In genomic region chr7:47049234-47049774, GRCh38 we compare ENCODE assay signal across 16 cellular contexts.
DNase-seq lines count a peak whose midpoint lies in the region; ATAC-seq and TF ChIP-seq lines count a peak whose summit lies in the region.
"Had no signal": no experiment of that assay in that cellular context is flagged by ENCODE, and none has a peak within 500 bp of the region (broad histone marks: within the 10 kb centered on the region; RNA-seq: fewer than 3 reads in every experiment).

No MANE protein-coding gene starts in this region.

- no peaks in the 10 kb centered on the region for H3K36me3 ChIP-seq in thyroid gland
- no peaks in the 10 kb centered on the region for H3K36me3 ChIP-seq in spleen

- TF ChIP-seq CTCF in neural crest cell (conservative IDR thresholded peaks at IDR 0.05) (no peak), thyroid gland (IDR thresholded peaks at IDR 0.05) (no peak), spleen (IDR thresholded peaks at IDR 0.05 in 8 of 11, conservative IDR thresholded peaks at IDR 0.05 in 3 of 11) (no peak)

- intact Hi-C loops in thyroid gland (cut with DNase I), result no loop called here
- intact Hi-C loops in spleen (cut with DNase I; ENCODE audit: low total_unique reads), result no loop called here

- TF ChIP-seq EP300 in Ishikawa (IDR thresholded peaks at IDR 0.05; ENCODE audit: borderline replicate concordance), result peak; percentile 49; the same call in 1 of the 2 replicates

- peaks cover 42 to 43% of the 10 kb centered on the region in 2 donors for H3K4me1 ChIP-seq in thyroid gland
- H3K4me1 ChIP-seq in spleen, result peaks cover 0 to 13% (median 1%) of the 10 kb centered on the region in 6 donors

- TF ChIP-seq POLR2A in thyroid gland (IDR thresholded peaks at IDR 0.05), result no peak
- TF ChIP-seq POLR2A in spleen (IDR thresholded peaks at IDR 0.05), result no peak

- H3K27me3 ChIP-seq in thyroid gland, result no peaks in the 10 kb centered on the region
- H3K27me3 ChIP-seq in spleen (replicated peaks in 1 of 7), result peaks cover 0 to 18% (median 0%) of the 10 kb centered on the region in 7 donors

- H3K4me3 ChIP-seq in thyroid gland (replicated peaks in 1 of 3) (no peak overlapping the region), spleen (no peak overlapping the region)

- H3K9me3 ChIP-seq in thyroid gland (no peaks in the 10 kb centered on the region), spleen (peaks cover 0 to 13% (median 0%) of the 10 kb centered on the region in 8 donors)

- peaks cover 6% of the 10 kb centered on the region for H3K9me3 Mint-ChIP-seq in neural crest cell
- H3K9me3 Mint-ChIP-seq: CD8-positive, alpha-beta T cell had no signal

- no peak overlapping the region for H3K4me3 Mint-ChIP-seq in neural crest cell
- H3K4me3 Mint-ChIP-seq: CD14-positive monocyte; CD8-positive, alpha-beta T cell; HFFc6 had no signal

- H3K27ac ChIP-seq in thyroid gland (peak overlapping the region in 2 of 3 donors; percentile 31 to 73), spleen (no peak overlapping the region)
- H3K27ac ChIP-seq: HL-60 had no signal

- H3K27me3 Mint-ChIP-seq in neural crest cell (ENCODE audit: low read depth), result no peaks in the 10 kb centered on the region

- no peak for TF ChIP-seq RAD21 in Ishikawa (IDR thresholded peaks at IDR 0.05; ENCODE audit: low read depth)

- ATAC-seq in HG03108 (IDR thresholded peaks at IDR 0.05; ENCODE audit: unreplicated experiment), result no peak
- ATAC-seq: CD8-positive, alpha-beta T cell had no signal

- peaks cover 6% of the 10 kb centered on the region for H3K36me3 Mint-ChIP-seq in neural crest cell (ENCODE audit: low read depth)
- H3K36me3 Mint-ChIP-seq: CD14-positive monocyte; CD8-positive, alpha-beta T cell had no signal

- DNase-seq in kidney tubule cell (ENCODE audit: low spot score), result peak; percentile 6
- DNase-seq in neural crest cell (ENCODE audit: low read depth, low spot score), result no peak
- DNase-seq in thyroid gland, result peak; percentile 89 to 94
- no peak for DNase-seq in spleen
- DNase-seq in NCI-H446 (lab: John Stamatoyannopoulos, UW), result no peak
- DNase-seq: CD8-positive, alpha-beta T cell; COR-L47; DMS153; DND-41; GDM1; HCEC 1CT; HFFc6 had no signal

- peaks cover 35% of the 10 kb centered on the region for H3K4me1 Mint-ChIP-seq in neural crest cell
- H3K4me1 Mint-ChIP-seq: CD14-positive monocyte had no signal

- H3K27ac Mint-ChIP-seq in neural crest cell (ENCODE audit: unreplicated experiment), result peak overlapping the region; percentile 20
- H3K27ac Mint-ChIP-seq: CD14-positive monocyte; CD8-positive, alpha-beta T cell; HFFc6 had no signal

- WGBS in thyroid gland, 2 donors, result 44 to 49% methylated on average over 13 of the region's 13 CpGs
- 81 to 95% (median 92%) methylated on average over 13 of the region's 13 CpGs for WGBS in spleen, 5 donors

TF ChIP-seq in Ishikawa, 13 proteins besides CTCF, POLR2A, EP300 and RAD21:
- TF ChIP-seq CEBPB (IDR thresholded peaks at IDR 0.05) (peak; percentile 56; the same call in 1 of the 2 replicates), NFIC (IDR thresholded peaks at IDR 0.05) (peak; percentile 52; the same call in 1 of the 2 replicates)
- TF ChIP-seq, protein P1, sequence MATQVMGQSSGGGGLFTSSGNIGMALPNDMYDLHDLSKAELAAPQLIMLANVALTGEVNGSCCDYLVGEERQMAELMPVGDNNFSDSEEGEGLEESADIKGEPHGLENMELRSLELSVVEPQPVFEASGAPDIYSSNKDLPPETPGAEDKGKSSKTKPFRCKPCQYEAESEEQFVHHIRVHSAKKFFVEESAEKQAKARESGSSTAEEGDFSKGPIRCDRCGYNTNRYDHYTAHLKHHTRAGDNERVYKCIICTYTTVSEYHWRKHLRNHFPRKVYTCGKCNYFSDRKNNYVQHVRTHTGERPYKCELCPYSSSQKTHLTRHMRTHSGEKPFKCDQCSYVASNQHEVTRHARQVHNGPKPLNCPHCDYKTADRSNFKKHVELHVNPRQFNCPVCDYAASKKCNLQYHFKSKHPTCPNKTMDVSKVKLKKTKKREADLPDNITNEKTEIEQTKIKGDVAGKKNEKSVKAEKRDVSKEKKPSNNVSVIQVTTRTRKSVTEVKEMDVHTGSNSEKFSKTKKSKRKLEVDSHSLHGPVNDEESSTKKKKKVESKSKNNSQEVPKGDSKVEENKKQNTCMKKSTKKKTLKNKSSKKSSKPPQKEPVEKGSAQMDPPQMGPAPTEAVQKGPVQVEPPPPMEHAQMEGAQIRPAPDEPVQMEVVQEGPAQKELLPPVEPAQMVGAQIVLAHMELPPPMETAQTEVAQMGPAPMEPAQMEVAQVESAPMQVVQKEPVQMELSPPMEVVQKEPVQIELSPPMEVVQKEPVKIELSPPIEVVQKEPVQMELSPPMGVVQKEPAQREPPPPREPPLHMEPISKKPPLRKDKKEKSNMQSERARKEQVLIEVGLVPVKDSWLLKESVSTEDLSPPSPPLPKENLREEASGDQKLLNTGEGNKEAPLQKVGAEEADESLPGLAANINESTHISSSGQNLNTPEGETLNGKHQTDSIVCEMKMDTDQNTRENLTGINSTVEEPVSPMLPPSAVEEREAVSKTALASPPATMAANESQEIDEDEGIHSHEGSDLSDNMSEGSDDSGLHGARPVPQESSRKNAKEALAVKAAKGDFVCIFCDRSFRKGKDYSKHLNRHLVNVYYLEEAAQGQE (IDR thresholded peaks at IDR 0.05; ENCODE audit: low read depth), result no peak

Comparison
In these comparisons a context has a peak if more than half of its experiments do, and no peak if none do; other contexts are left out.
1. DNase-seq: peak in kidney tubule cell (single experiment) and thyroid gland (2 of 2); none in neural crest cell (single experiment), spleen (single experiment) and NCI-H446 (0 of 2).
2. H3K27ac ChIP-seq: peak in thyroid gland (2 of 3); none in spleen (0 of 8).